9 cellular contexts compared by ENCODE assay signal in genomic region chr18:13501896-13502295, GRCh38.
A peak's percentile ranks its signal among the peaks of the same experiment; 100 is the strongest.
DNase-seq lines count a peak whose midpoint lies in the region; ATAC-seq, FAIRE-seq and TF ChIP-seq lines count a peak whose summit lies in the region.
"Had no signal": no experiment of that assay in that cellular context is flagged by ENCODE, and none has a peak within 500 bp of the region (broad histone marks: within the 10 kb centered on the region; RNA-seq: fewer than 3 reads in every experiment).

No MANE protein-coding gene starts in this region.

- TF ChIP-seq CTCF in natural killer cell (IDR thresholded peaks at IDR 0.05): no peak
- TF ChIP-seq CTCF in GM12878 (IDR thresholded peaks at IDR 0.05 in 2 of 3, conservative IDR thresholded peaks at IDR 0.05 in 1 of 3; ENCODE audit: control insufficient read depth in 2 of 3, extremely low read depth in 1 of 3, insufficient read depth in 1 of 3, low read depth in 3 of 3, low read length in 3 of 3): peak in 1 of 3 experiments; percentile 32; a peak in 2 of 6 replicates
- no peak for TF ChIP-seq CTCF in tibial nerve (IDR thresholded peaks at IDR 0.05)

- H3K79me2 ChIP-seq in GM12878 (ENCODE audit: control insufficient read depth, insufficient read depth, low read length): no peaks in the 10 kb centered on the region

- no peaks in the 10 kb centered on the region for H3K36me3 ChIP-seq in GM12878 (ENCODE audit: control insufficient read depth in 2 of 2, insufficient read depth in 2 of 2, low read length in 1 of 2)
- peaks cover 0 to 9% (median 0%) of the 10 kb centered on the region in 3 donors for H3K36me3 ChIP-seq in tibial nerve

- 0% methylated on average over 8 of the region's 8 CpGs for WGBS in GM12878 (ENCODE audit: insufficient coverage, insufficient replicate concordance, low lambda C conversion rate, missing lambda C conversion rate)
- WGBS in tibial nerve, 2 donors: 54 to 71% methylated on average over 8 of the region's 8 CpGs

- H3K27me3 ChIP-seq in GM12878 (replicated peaks in 1 of 2; ENCODE audit: control insufficient read depth in 2 of 2, insufficient read depth in 2 of 2, low read length in 1 of 2) (peaks cover 0 to 7% of the 10 kb centered on the region in 2 experiments; a peak in 2 of 4 replicates), tibial nerve (no peaks in the 10 kb centered on the region)

- TF ChIP-seq EP300 in GM12878 (IDR thresholded peaks at IDR 0.05; ENCODE audit: borderline replicate concordance in 1 of 2, control insufficient read depth in 1 of 2, low read depth in 2 of 2, low read length in 2 of 2) (no peak), tibial nerve (IDR thresholded peaks at IDR 0.05) (no peak)

- H3K4me3 ChIP-seq in GM12878 (no peak overlapping the region), tibial nerve (no peak overlapping the region)

- no peak overlapping the region for H3K9ac ChIP-seq in GM12878 (ENCODE audit: control insufficient read depth, insufficient read depth, low read length)

- H3K4me3 Mint-ChIP-seq in natural killer cell treated with Interleukin-12 subunit alpha and Interleukin-12 subunit beta and Interleukin-15 and Interleukin-18, amount 100 ng/mL, for 72 hours: no peak overlapping the region
- no peak overlapping the region for H3K4me3 Mint-ChIP-seq in natural killer cell

- TF ChIP-seq RAD21 in GM12878 (IDR thresholded peaks at IDR 0.05; ENCODE audit: insufficient read depth, low read depth, low read length): peak; percentile 39; the same call in 1 of the 2 replicates

- peaks cover 12% of the 10 kb centered on the region for H3K36me3 Mint-ChIP-seq in natural killer cell treated with Interleukin-12 subunit alpha and Interleukin-12 subunit beta and Interleukin-15 and Interleukin-18, amount 100 ng/mL, for 72 hours
- no peaks in the 10 kb centered on the region for H3K36me3 Mint-ChIP-seq in natural killer cell

- H3K4me1 ChIP-seq in GM12878 (ENCODE audit: control insufficient read depth, insufficient read depth, low read length) (peaks cover 12% of the 10 kb centered on the region), tibial nerve (peaks cover 0 to 30% (median 8%) of the 10 kb centered on the region in 4 donors)

- in situ Hi-C loops in GM12878 (cut with MboI): no loop called here

- BruUV-seq in GM12878 (replicated peaks; lab: Mats Ljungman, UMichigan): no TSS peak

- SMC1A ChIA-PET in GM12878 (lab: Charles Lee; ENCODE audit: uncharacterized antibody, unreplicated experiment): interaction anchor here (0.7 to 1.6 kb wide), 5 partner anchors 10 to 342 kb away, joined by 3 to 10 read pairs (median 4); no protein-coding TSS in a partner anchor

- CTCF ChIA-PET in GM12878 (lab: Yijun Ruan, JAX): interaction anchor here (0.7 to 1.7 kb wide), 9 partner anchors 11 to 312 kb away, joined by 3 to 9 read pairs (median 3); partner anchors contain the start of gene LDLRAD4

- POLR2A ChIA-PET in GM12878 (lab: Charles Lee): interaction anchor here (0.6 kb wide), 1 partner anchor 35 kb away, joined by 5 read pairs; no protein-coding TSS in a partner anchor

- RAD21 ChIA-PET in GM12878 (lab: Charles Lee; ENCODE audit: unreplicated experiment): interaction anchor here (0.9 to 1.7 kb wide), 5 partner anchors 11 to 342 kb away, joined by 3 to 13 read pairs (median 3); no protein-coding TSS in a partner anchor

- H3K4me2 ChIP-seq in GM12878 (ENCODE audit: control insufficient read depth, insufficient read depth): peak overlapping the region; percentile 65

- peak; percentile 93 for FAIRE-seq in GM12878 (lab: Jason Lieb, UNC)
- FAIRE-seq: TTC549 had no signal

- ATAC-seq in natural killer cell treated with Interleukin-12 subunit alpha and Interleukin-12 subunit beta and Interleukin-15 and Interleukin-18, amount 100 ng/mL, for 72 hours: peak; percentile 40 to 74
- ATAC-seq in natural killer cell (no peak), HG03108 (IDR thresholded peaks at IDR 0.05; ENCODE audit: unreplicated experiment) (peak; percentile 95), GM12878 (peak; percentile 95), left cardiac atrium (no peak)
- ATAC-seq in stimulated activated naive CD8-positive, alpha-beta T cell treated with anti-CD3 and anti-CD28 coated beads, Interleukin-15, Interleukin-2, amounts not matched to agents 100 U/mL and 50 U/mL, for 24 hours: peak; percentile 50

- intact Hi-C loops in natural killer cell (cut with micrococcal nuclease): no loop called here
- intact Hi-C loops in GM12878 (cut with micrococcal nuclease; ENCODE audit: unreplicated experiment): no loop called here
- intact Hi-C loops in left cardiac atrium (cut with DNase I): loop anchor here in 1 of 2 donors (5.0 kb wide), 1 partner anchor 50 kb away; no protein-coding TSS in a partner anchor

- no peak overlapping the region for H3K27ac Mint-ChIP-seq in natural killer cell treated with Interleukin-12 subunit alpha and Interleukin-12 subunit beta and Interleukin-15 and Interleukin-18, amount 100 ng/mL, for 72 hours
- no peak overlapping the region for H3K27ac Mint-ChIP-seq in natural killer cell

- no peaks in the 10 kb centered on the region for H4K20me1 ChIP-seq in GM12878 (ENCODE audit: control insufficient read depth, insufficient read depth)

- H3K9me3 ChIP-seq in GM12878 (replicated peaks; ENCODE audit: control insufficient read depth, insufficient read depth, low read length) (no peaks in the 10 kb centered on the region; the same call in 2 of the 3 replicates), tibial nerve (no peaks in the 10 kb centered on the region)

- peaks cover 8% of the 10 kb centered on the region for H3K9me3 Mint-ChIP-seq in natural killer cell treated with Interleukin-12 subunit alpha and Interleukin-12 subunit beta and Interleukin-15 and Interleukin-18, amount 100 ng/mL, for 72 hours
- H3K9me3 Mint-ChIP-seq in natural killer cell: peaks cover 0 to 3% of the 10 kb centered on the region in 2 donors

- no peaks in the 10 kb centered on the region for H3K27me3 Mint-ChIP-seq in natural killer cell treated with Interleukin-12 subunit alpha and Interleukin-12 subunit beta and Interleukin-15 and Interleukin-18, amount 100 ng/mL, for 72 hours
- H3K27me3 Mint-ChIP-seq in natural killer cell (ENCODE audit: low read depth in 2 of 2): no peaks in the 10 kb centered on the region

- H2AFZ ChIP-seq in GM12878 (ENCODE audit: control insufficient read depth, low read depth, low read length): no peak overlapping the region

- H3K27ac ChIP-seq in GM12878 (ENCODE audit: control insufficient read depth, insufficient read depth) (no peak overlapping the region), tibial nerve (no peak overlapping the region)

- TF ChIP-seq POLR2A in GM12878 (IDR thresholded peaks at IDR 0.05; ENCODE audit: low read depth, low read length): no peak
- TF ChIP-seq POLR2A in tibial nerve (IDR thresholded peaks at IDR 0.05): no peak

- DNase-seq in natural killer cell treated with Interleukin-12 subunit alpha and Interleukin-12 subunit beta and Interleukin-15 and Interleukin-18, amount 100 ng/mL, for 72 hours (ENCODE audit: low spot score): no peak
- no peak for DNase-seq in natural killer cell
- DNase-seq in GM12878 (ENCODE audit: low read depth, low spot score): peak; percentile 57
- peak; percentile 19 for DNase-seq in stimulated activated naive CD8-positive, alpha-beta T cell treated with anti-CD3 and anti-CD28 coated beads, Interleukin-15, Interleukin-2, amounts not matched to agents 100 U/mL and 50 U/mL, for 24 hours
- DNase-seq in superior temporal gyrus (ENCODE audit: extremely low spot score): no peak
- no peak for DNase-seq in tibial nerve (ENCODE audit: low spot score in 2 of 2)
- DNase-seq in left cardiac atrium: no peak

- peaks cover 12 to 27% of the 10 kb centered on the region in 2 donors for H3K4me1 Mint-ChIP-seq in natural killer cell treated with Interleukin-12 subunit alpha and Interleukin-12 subunit beta and Interleukin-15 and Interleukin-18, amount 100 ng/mL, for 72 hours (ENCODE audit: low read depth in 2 of 2)
- peaks cover 24 to 37% of the 10 kb centered on the region in 2 donors for H3K4me1 Mint-ChIP-seq in natural killer cell

TF ChIP-seq in GM12878, 131 proteins besides CTCF, POLR2A, EP300 and RAD21 (continues in another document):
- TF ChIP-seq ZNF217 (IDR thresholded peaks at IDR 0.05) (peak; percentile 72; the same call in 1 of the 2 replicates), PBX3 (IDR thresholded peaks at IDR 0.05; ENCODE audit: insufficient replicate concordance, low read depth, low read length) (no peak), CBX3 (IDR thresholded peaks at IDR 0.05; ENCODE audit: borderline replicate concordance, low read depth) (no peak), JUND (IDR thresholded peaks at IDR 0.05; ENCODE audit: low read depth, low read length) (0 out of 2 replicates have a peak, but pooled peaks have one; percentile 13), YY1 (IDR thresholded peaks at IDR 0.05; ENCODE audit: low read depth, low read length) (peak; percentile 68; the same call in 1 of the 2 replicates), TCF12 (IDR thresholded peaks at IDR 0.05; ENCODE audit: low read depth, low read length) (0 out of 2 replicates have a peak, but pooled peaks have one; percentile 20)

Comparison
In these comparisons a context has a peak if more than half of its experiments do, and no peak if none do; other contexts are left out.
1. ATAC-seq: peak in natural killer cell treated with Interleukin-12 subunit alpha and Interleukin-12 subunit beta and Interleukin-15 and Interleukin-18, amount 100 ng/mL, for 72 hours (2 of 2), HG03108 (single experiment), GM12878 (single experiment) and stimulated activated naive CD8-positive, alpha-beta T cell treated with anti-CD3 and anti-CD28 coated beads, Interleukin-15, Interleukin-2, amounts not matched to agents 100 U/mL and 50 U/mL, for 24 hours (single experiment); none in natural killer cell (0 of 3) and left cardiac atrium (0 of 2).
2. DNase-seq: peak in GM12878 (single experiment) and stimulated activated naive CD8-positive, alpha-beta T cell treated with anti-CD3 and anti-CD28 coated beads, Interleukin-15, Interleukin-2, amounts not matched to agents 100 U/mL and 50 U/mL, for 24 hours (single experiment); none in natural killer cell treated with Interleukin-12 subunit alpha and Interleukin-12 subunit beta and Interleukin-15 and Interleukin-18, amount 100 ng/mL, for 72 hours (single experiment), natural killer cell (single experiment), superior temporal gyrus (single experiment), tibial nerve (0 of 2) and left cardiac atrium (single experiment).